21 cellular contexts compared by ENCODE assay signal in the genomic region with DNA sequence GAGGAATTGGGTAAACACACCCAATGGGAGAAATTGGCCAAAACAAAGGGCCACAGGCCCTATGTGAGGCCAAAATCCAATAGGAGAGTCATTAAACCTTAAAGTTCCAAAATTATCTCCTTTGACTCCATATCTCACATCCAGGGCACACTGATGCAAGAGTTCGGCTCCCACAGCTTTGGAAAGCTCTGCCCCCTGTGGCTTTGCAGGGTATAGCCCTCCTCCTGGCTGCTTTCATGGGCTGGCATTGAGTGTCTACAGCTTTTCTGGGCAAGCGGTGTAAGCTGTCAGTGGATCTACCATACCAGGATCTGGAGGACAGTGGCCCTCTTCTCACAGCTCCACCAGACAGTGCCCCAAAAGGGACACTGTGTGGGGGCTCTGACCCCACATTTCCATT.
A peak's percentile ranks its signal among the peaks of the same experiment; 100 is the strongest.
DNase-seq lines count a peak whose midpoint lies in the region; ATAC-seq, FAIRE-seq and TF ChIP-seq lines count a peak whose summit lies in the region.
"Had no signal": no experiment of that assay in that cellular context is flagged by ENCODE, and none has a peak within 500 bp of the region (broad histone marks: within the 10 kb centered on the region; RNA-seq: fewer than 3 reads in every experiment).

No MANE protein-coding gene starts in this region.

- H3K4me1 ChIP-seq in right lobe of liver (no peaks in the 10 kb centered on the region), transverse colon (no peaks in the 10 kb centered on the region)
- H3K4me1 ChIP-seq: sigmoid colon, vagina had no signal

- peak; percentile 28 for FAIRE-seq in bronchial epithelial cell (lab: Jason Lieb, UNC)
- FAIRE-seq: astrocyte, D721Med had no signal

- TF ChIP-seq POLR2A in NB4 (IDR thresholded peaks at IDR 0.05; ENCODE audit: extremely low read depth, insufficient read length) = no peak
- TF ChIP-seq POLR2A in right lobe of liver (IDR thresholded peaks at IDR 0.05) = no peak
- no peak for TF ChIP-seq POLR2A in transverse colon (IDR thresholded peaks at IDR 0.05)

- H3K27ac ChIP-seq in right lobe of liver (no peak overlapping the region), transverse colon (no peak overlapping the region)
- H3K27ac ChIP-seq: sigmoid colon, vagina had no signal

- no peak for TF ChIP-seq EP300 in transverse colon (IDR thresholded peaks at IDR 0.05; ENCODE audit: low read depth)

- ATAC-seq in right lobe of liver = peak; percentile 53 to 77 (median 73)
- ATAC-seq in HG02623 (IDR thresholded peaks at IDR 0.05; ENCODE audit: unreplicated experiment) = no peak
- ATAC-seq: activated CD8-positive, alpha-beta T cell treated with anti-CD3 and anti-CD28 coated beads for 36 hours; activated T-cell treated with anti-CD3 and anti-CD28 coated beads, Interleukin-2, amount 50 U/mL, for 4 hours; left ventricle myocardium superior; Right ventricle myocardium inferior had no signal

- H3K36me3 ChIP-seq in GM06990 (ENCODE audit: control insufficient read depth, insufficient read depth, low read length) (no peaks in the 10 kb centered on the region), bronchial epithelial cell (ENCODE audit: control insufficient read depth, insufficient read depth, low read length) (no peaks in the 10 kb centered on the region), right lobe of liver (no peaks in the 10 kb centered on the region), transverse colon (no peaks in the 10 kb centered on the region)
- H3K36me3 ChIP-seq: sigmoid colon, vagina had no signal

- peak; percentile 12 for TF ChIP-seq CTCF in GM06990 (IDR thresholded peaks at IDR 0.05; ENCODE audit: insufficient read depth, low read length, poor library complexity, severe bottlenecking)
- peak; percentile 34 for TF ChIP-seq CTCF in NB4 (IDR thresholded peaks at IDR 0.05; ENCODE audit: low read depth, low read length)
- TF ChIP-seq CTCF in bronchial epithelial cell (IDR thresholded peaks at IDR 0.05; ENCODE audit: insufficient read depth, low read length, severe bottlenecking) = peak; percentile 22
- TF ChIP-seq CTCF in right lobe of liver (IDR thresholded peaks at IDR 0.05) = peak; percentile 25 to 42 (median 40)
- no peak for TF ChIP-seq CTCF in transverse colon (IDR thresholded peaks at IDR 0.05)

- H3K4me3 ChIP-seq in GM06990 (replicated peaks; ENCODE audit: low read depth, low read length) = no peak overlapping the region
- no peak overlapping the region for H3K4me3 ChIP-seq in NB4 (ENCODE audit: low read depth, low read length)
- H3K4me3 ChIP-seq in bronchial epithelial cell (ENCODE audit: low read depth, low read length) = no peak overlapping the region
- H3K4me3 ChIP-seq in right lobe of liver = no peak overlapping the region
- no peak overlapping the region for H3K4me3 ChIP-seq in transverse colon
- H3K4me3 ChIP-seq: sigmoid colon, vagina had no signal

- in situ Hi-C loops in transverse colon (cut with MboI; ENCODE audit: low pct_ligation_motif_present in 1 of 4, low pct_unique_long_range_greater_than_20kb in 1 of 4, low sequenced_read_pairs in 3 of 4) = no loop called here

- intact Hi-C loops in right lobe of liver (cut with DNase I) = no loop called here
- intact Hi-C loops in transverse colon (cut with DNase I; ENCODE audit: low total_unique reads) = no loop called here

- WGBS in right lobe of liver (ENCODE audit: insufficient coverage, low coverage, low lambda C conversion rate, missing lambda C conversion rate) = no CpG with 5 or more reads among the region's 2 CpGs
- WGBS in transverse colon (ENCODE audit: low coverage in 1 of 2), 2 donors = 80 to 89% methylated on average over 1 to 2 of the region's 2 CpGs

- DNase-seq in GM06990 (ENCODE audit: extremely low read depth, insufficient read length) (no peak), NB4 (ENCODE audit: low read depth) (no peak), bronchial epithelial cell (ENCODE audit: low read depth) (no peak), right lobe of liver (no peak), NCI-H1092 treated with DMSO at 0.1 percent for 48 hours (lab: John Stamatoyannopoulos, UW) (no peak), transverse colon (no peak)
- DNase-seq: activated CD8-positive, alpha-beta T cell treated with anti-CD3 and anti-CD28 coated beads for 36 hours; activated T-cell treated with anti-CD3 and anti-CD28 coated beads, Interleukin-2, amount 50 U/mL, for 4 hours; dermis blood vessel endothelial cell; erythroblast; left ventricle myocardium superior; NCI-H1694; NCI-H446; occipital lobe; sigmoid colon; stimulated activated CD4-positive, alpha-beta T cell treated with anti-CD3 and anti-CD28 coated beads, Interleukin-2, amount 100 ng/mL, for 24 hours had no signal

- no peaks in the 10 kb centered on the region for H3K27me3 ChIP-seq in GM06990 (replicated peaks; ENCODE audit: control insufficient read depth, insufficient read depth, low read length)
- no peaks in the 10 kb centered on the region for H3K27me3 ChIP-seq in bronchial epithelial cell (ENCODE audit: control insufficient read depth, insufficient read depth, low read length)
- no peaks in the 10 kb centered on the region for H3K27me3 ChIP-seq in right lobe of liver
- H3K27me3 ChIP-seq in transverse colon = no peaks in the 10 kb centered on the region
- H3K27me3 ChIP-seq: sigmoid colon, vagina had no signal

- H3K9me3 ChIP-seq in right lobe of liver (no peaks in the 10 kb centered on the region), transverse colon (no peaks in the 10 kb centered on the region)
- H3K9me3 ChIP-seq: vagina had no signal

Comparison
In these comparisons a context has a peak if more than half of its experiments do, and no peak if none do; other contexts are left out.
1. CTCF ChIP-seq: peak in GM06990 (single experiment), NB4 (single experiment), bronchial epithelial cell (single experiment) and right lobe of liver (4 of 4); none in transverse colon (0 of 5).